In genomic region chr13:109569938-109570711, GRCh38 we compare ENCODE assay signal across 9 cellular contexts.
DNase-seq lines count a peak whose midpoint lies in the region; ATAC-seq and TF ChIP-seq lines count a peak whose summit lies in the region.
"Had no signal": no experiment of that assay in that cellular context is flagged by ENCODE, and none has a peak within 500 bp of the region (broad histone marks: within the 10 kb centered on the region; RNA-seq: fewer than 3 reads in every experiment).

No MANE protein-coding gene starts in this region.

- H3K4me1 ChIP-seq in psoas muscle (no peaks in the 10 kb centered on the region), right atrium auricular region (no peaks in the 10 kb centered on the region)

- H3K27ac Mint-ChIP-seq in activated naive CD4-positive, alpha-beta T cell treated with anti-CD3 and anti-CD28 coated beads, Interleukin-2, amount 10 ng/mL, durations not matched to agents 7 days and 5 days: peak overlapping the region; percentile 77
- H3K27ac Mint-ChIP-seq: activated B cell treated with CpG ODN at 0.5 μM for 24 hours had no signal

- peaks cover 9% of the 10 kb centered on the region for H3K36me3 Mint-ChIP-seq in activated naive CD4-positive, alpha-beta T cell treated with anti-CD3 and anti-CD28 coated beads, Interleukin-2, amount 10 ng/mL, durations not matched to agents 7 days and 5 days

- CTCF ChIA-PET in activated naive CD4-positive, alpha-beta T cell treated with anti-CD3 and anti-CD28 coated beads, Interleukin-2, amount 10 ng/mL, durations not matched to agents 7 days and 5 days (lab: Charles Lee): interaction anchor here (1.7 kb wide), 1 partner anchor 215 kb away, joined by 4 read pairs; no protein-coding TSS in a partner anchor

- H3K27me3 Mint-ChIP-seq in activated naive CD4-positive, alpha-beta T cell treated with anti-CD3 and anti-CD28 coated beads, Interleukin-2, amount 10 ng/mL, durations not matched to agents 7 days and 5 days: peaks cover 9% of the 10 kb centered on the region
- H3K27me3 Mint-ChIP-seq: activated B cell treated with CpG ODN at 0.5 μM for 24 hours had no signal

- H3K4me1 Mint-ChIP-seq in activated naive CD4-positive, alpha-beta T cell treated with anti-CD3 and anti-CD28 coated beads, Interleukin-2, amount 10 ng/mL, durations not matched to agents 7 days and 5 days: peaks cover 25% of the 10 kb centered on the region

- H3K27me3 ChIP-seq in psoas muscle (ENCODE audit: insufficient read depth in 3 of 3, low read length in 2 of 3): peaks cover 0 to 5% (median 0%) of the 10 kb centered on the region in 3 donors
- no peaks in the 10 kb centered on the region for H3K27me3 ChIP-seq in right atrium auricular region

- H3K36me3 ChIP-seq in psoas muscle (ENCODE audit: insufficient read depth in 1 of 2, low read depth in 1 of 2) (no peaks in the 10 kb centered on the region), right atrium auricular region (no peaks in the 10 kb centered on the region)

- H3K9me3 ChIP-seq in psoas muscle: no peaks in the 10 kb centered on the region
- H3K9me3 ChIP-seq in right atrium auricular region: no peaks in the 10 kb centered on the region

- TF ChIP-seq CTCF in psoas muscle (IDR thresholded peaks at IDR 0.05) (no peak), right atrium auricular region (IDR thresholded peaks at IDR 0.05) (no peak)

- H3K4me3 ChIP-seq in psoas muscle: no peak overlapping the region
- no peak overlapping the region for H3K4me3 ChIP-seq in right atrium auricular region

- intact Hi-C loops in psoas muscle (cut with DNase I): no loop called here

- H3K9me3 Mint-ChIP-seq in activated naive CD4-positive, alpha-beta T cell treated with anti-CD3 and anti-CD28 coated beads, Interleukin-2, amount 10 ng/mL, durations not matched to agents 7 days and 5 days: peaks cover 3% of the 10 kb centered on the region
- H3K9me3 Mint-ChIP-seq: activated B cell treated with CpG ODN at 0.5 μM for 24 hours had no signal

- no peak overlapping the region for H3K27ac ChIP-seq in psoas muscle
- no peak overlapping the region for H3K27ac ChIP-seq in right atrium auricular region

- DNase-seq in Ammon's horn (ENCODE audit: low spot score) (peak; percentile 14), psoas muscle (no peak), right atrium auricular region (ENCODE audit: low spot score) (no peak), dedifferentiated amniotic fluid mesenchymal stem cell (ENCODE audit: extremely low spot score) (no peak), globus pallidus (ENCODE audit: low spot score) (no peak)
- peak; percentile 80 for DNase-seq in activated naive CD4-positive, alpha-beta T cell treated with anti-CD3 and anti-CD28 coated beads, Interleukin-2, amount 10 ng/mL, durations not matched to agents 7 days and 5 days
- DNase-seq: activated B cell treated with CpG ODN at 0.5 μM for 24 hours had no signal

- 88 to 90% (median 89%) methylated on average over 11 of the region's 11 CpGs for WGBS in psoas muscle, 3 donors

- peak overlapping the region; percentile 57 for H3K4me3 Mint-ChIP-seq in activated naive CD4-positive, alpha-beta T cell treated with anti-CD3 and anti-CD28 coated beads, Interleukin-2, amount 10 ng/mL, durations not matched to agents 7 days and 5 days
- H3K4me3 Mint-ChIP-seq: activated B cell treated with CpG ODN at 0.5 μM for 24 hours had no signal

- ATAC-seq in GM19452 (IDR thresholded peaks at IDR 0.05; ENCODE audit: unreplicated experiment) (peak; percentile 96), HG03439 (IDR thresholded peaks at IDR 0.05; ENCODE audit: unreplicated experiment) (peak; percentile 58), psoas muscle (no peak)

Comparison
In these comparisons a context has a peak if more than half of its experiments do, and no peak if none do; other contexts are left out.
1. DNase-seq: peak in Ammon's horn (single experiment) and activated naive CD4-positive, alpha-beta T cell treated with anti-CD3 and anti-CD28 coated beads, Interleukin-2, amount 10 ng/mL, durations not matched to agents 7 days and 5 days (single experiment); none in psoas muscle (0 of 2), right atrium auricular region (single experiment), dedifferentiated amniotic fluid mesenchymal stem cell (single experiment) and globus pallidus (single experiment).
2. ATAC-seq: peak in GM19452 (single experiment) and HG03439 (single experiment); none in psoas muscle (0 of 4).